In the genomic region with DNA sequence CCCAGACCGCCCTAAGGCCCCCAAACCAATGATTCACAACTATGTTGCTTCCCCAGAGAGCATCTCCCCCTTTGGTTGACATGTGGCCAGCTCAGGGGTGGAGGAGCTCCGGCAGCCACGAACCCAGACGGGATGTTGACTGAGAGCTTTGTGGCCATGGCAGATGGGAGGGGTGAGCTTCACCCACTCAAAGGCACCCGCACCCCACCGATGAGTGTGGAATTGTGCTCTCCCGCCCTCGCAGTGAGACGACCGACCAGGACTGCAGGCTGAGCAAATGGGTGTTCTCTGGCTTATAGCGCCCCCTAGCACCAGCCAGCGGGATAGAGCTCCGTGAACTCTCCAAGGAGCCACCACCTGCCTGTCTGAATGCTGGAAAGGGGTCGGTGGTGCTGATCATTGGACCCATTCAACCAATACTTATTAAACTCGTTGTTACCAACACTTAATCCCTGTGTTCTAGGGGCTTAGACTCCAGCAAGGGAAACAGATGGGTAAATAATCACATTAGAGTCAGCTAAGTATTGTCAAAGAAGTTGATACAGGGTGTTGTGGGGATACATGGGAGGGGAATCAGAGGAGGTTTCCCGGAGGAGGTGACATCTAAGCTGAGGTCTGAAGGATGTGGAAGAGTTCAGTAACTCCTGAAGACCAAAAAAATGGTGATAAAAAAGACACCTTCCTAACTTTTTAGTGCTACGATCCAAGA, we compare ENCODE assay signal across 8 cellular contexts. TPM values are rescaled to one million over a fixed set of nuclear protein-coding genes. Genes with fewer than 3 reads are reported as not detected.
A peak's percentile ranks its signal among the peaks of the same experiment; 100 is the strongest.
DNase-seq lines count a peak whose midpoint lies in the region; ATAC-seq and TF ChIP-seq lines count a peak whose summit lies in the region.

No MANE protein-coding gene starts in this region.

- TF ChIP-seq EP300 in esophagus muscularis mucosa (IDR thresholded peaks at IDR 0.05), result no peak

- 21% methylated on average over 10 of the region's 17 CpGs for WGBS in esophagus muscularis mucosa

- TF ChIP-seq POLR2A in esophagus muscularis mucosa (IDR thresholded peaks at IDR 0.05; ENCODE audit: low read depth), result no peak

- peak; percentile 65 for DNase-seq in DMS 273 (lab: John Stamatoyannopoulos, UW; ENCODE audit: unreplicated experiment)
- no peak for DNase-seq in DMS 273 treated with DMSO at 0.1 percent for 48 hours (lab: John Stamatoyannopoulos, UW)
- peak; percentile 58 for DNase-seq in NOMO-1 treated with DMSO at 0.1 percent for 48 hours (lab: John Stamatoyannopoulos, UW; ENCODE audit: unreplicated experiment)
- DNase-seq in activated T-cell treated with anti-CD3 and anti-CD28 coated beads for 4 hours, result peak; percentile 39
- no peak for DNase-seq in esophagus muscularis mucosa (ENCODE audit: extremely low spot score)
- DNase-seq in stimulated activated naive CD8-positive, alpha-beta T cell treated with anti-CD3 and anti-CD28 coated beads, Interleukin-15, amount 100 ng/mL, for 72 hours, result peak; percentile 52 to 62
- no peak for DNase-seq in NCI-H2029 (lab: John Stamatoyannopoulos, UW)

- TF ChIP-seq CTCF in esophagus muscularis mucosa (IDR thresholded peaks at IDR 0.05) (peak; percentile 87 to 95 (median 91)), nephron (IDR thresholded peaks at IDR 0.05; ENCODE audit: unreplicated experiment in 3 of 3) (peak; percentile 84 to 94 (median 84))

- intact Hi-C loops in esophagus muscularis mucosa (cut with DNase I), result loop anchor here (2.0 to 10.0 kb wide), 3 partner anchors 136 to 200 kb away; no protein-coding TSS in a partner anchor

- peaks cover 18 to 35% (median 30%) of the 10 kb centered on the region in 4 donors for H3K4me1 ChIP-seq in esophagus muscularis mucosa

- H3K27me3 Mint-ChIP-seq in nephron (ENCODE audit: low read depth), result peaks cover 15% of the 10 kb centered on the region
- H3K27me3 Mint-ChIP-seq in stimulated activated naive CD8-positive, alpha-beta T cell treated with anti-CD3 and anti-CD28 coated beads, Interleukin-15, amount 100 ng/mL, for 72 hours, result peaks cover 56% of the 10 kb centered on the region

- no peak overlapping the region for H3K4me3 Mint-ChIP-seq in nephron
- H3K4me3 Mint-ChIP-seq in stimulated activated naive CD8-positive, alpha-beta T cell treated with anti-CD3 and anti-CD28 coated beads, Interleukin-15, amount 100 ng/mL, for 72 hours, result no peak overlapping the region

- H3K4me3 ChIP-seq in esophagus muscularis mucosa, result no peak overlapping the region

- H3K9me3 Mint-ChIP-seq in nephron, result no peaks in the 10 kb centered on the region
- H3K9me3 Mint-ChIP-seq in stimulated activated naive CD8-positive, alpha-beta T cell treated with anti-CD3 and anti-CD28 coated beads, Interleukin-15, amount 100 ng/mL, for 72 hours, result no peaks in the 10 kb centered on the region

- H3K36me3 ChIP-seq in esophagus muscularis mucosa, result no peaks in the 10 kb centered on the region

- H3K27ac Mint-ChIP-seq in nephron, result peak overlapping the region in 2 of 3 experiments; percentile 41 to 59
- no peak overlapping the region for H3K27ac Mint-ChIP-seq in stimulated activated naive CD8-positive, alpha-beta T cell treated with anti-CD3 and anti-CD28 coated beads, Interleukin-15, amount 100 ng/mL, for 72 hours

- no peaks in the 10 kb centered on the region for H3K27me3 ChIP-seq in esophagus muscularis mucosa

- H3K9me3 ChIP-seq in esophagus muscularis mucosa, result no peaks in the 10 kb centered on the region

- H3K4me1 Mint-ChIP-seq in nephron, result peaks cover 59% of the 10 kb centered on the region
- peaks cover 9% of the 10 kb centered on the region for H3K4me1 Mint-ChIP-seq in stimulated activated naive CD8-positive, alpha-beta T cell treated with anti-CD3 and anti-CD28 coated beads, Interleukin-15, amount 100 ng/mL, for 72 hours

- peak; percentile 84 for ATAC-seq in stimulated activated naive CD8-positive, alpha-beta T cell treated with anti-CD3 and anti-CD28 coated beads, Interleukin-15, amount 100 ng/mL, for 72 hours

- H3K36me3 Mint-ChIP-seq in nephron (ENCODE audit: low read depth), result no peaks in the 10 kb centered on the region

- peak overlapping the region in 3 of 4 donors; percentile 21 to 47 (median 40) for H3K27ac ChIP-seq in esophagus muscularis mucosa (replicated peaks in 1 of 4)

RNA-seq across cellular contexts. Expression of a gene that starts 4.5 kb away (rescaled TPM):
- total RNA-seq in esophagus muscularis mucosa, result 100 to 1,000 TPM; 566 to 898 (median 683) TPM

Comparison
In these comparisons a context has a peak if more than half of its experiments do, and no peak if none do; other contexts are left out.
1. DNase-seq: peak in DMS 273 (single experiment), NOMO-1 treated with DMSO at 0.1 percent for 48 hours (single experiment), activated T-cell treated with anti-CD3 and anti-CD28 coated beads for 4 hours (single experiment) and stimulated activated naive CD8-positive, alpha-beta T cell treated with anti-CD3 and anti-CD28 coated beads, Interleukin-15, amount 100 ng/mL, for 72 hours (2 of 2); none in DMS 273 treated with DMSO at 0.1 percent for 48 hours (single experiment), esophagus muscularis mucosa (single experiment) and NCI-H2029 (single experiment).
2. H3K27ac Mint-ChIP-seq: peak in nephron (2 of 3); none in stimulated activated naive CD8-positive, alpha-beta T cell treated with anti-CD3 and anti-CD28 coated beads, Interleukin-15, amount 100 ng/mL, for 72 hours (0 of 2).